26 cellular contexts compared by ENCODE assay signal in the genomic region with DNA sequence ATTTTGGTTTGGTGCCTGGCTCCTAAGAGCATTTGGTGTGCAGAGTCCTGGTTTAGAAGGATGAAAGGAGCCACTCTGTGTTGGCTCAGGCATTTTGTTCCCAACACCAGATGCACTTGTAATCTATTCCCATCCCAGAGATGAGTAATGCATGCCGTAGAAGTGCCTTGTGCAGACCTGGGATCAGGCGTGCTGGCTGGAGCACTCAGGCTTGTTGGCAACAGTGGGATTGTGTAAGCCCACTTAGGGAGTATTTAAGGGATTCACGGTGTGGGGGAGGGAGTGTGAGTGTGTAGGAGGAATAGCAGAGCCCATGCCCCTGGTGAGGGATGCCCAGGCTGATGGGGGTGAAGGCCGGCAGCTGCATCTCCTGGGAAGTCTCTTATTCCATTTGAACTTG.
DNase-seq lines count a peak whose midpoint lies in the region; ATAC-seq and TF ChIP-seq lines count a peak whose summit lies in the region.
"Had no signal": no experiment of that assay in that cellular context is flagged by ENCODE, and none has a peak within 500 bp of the region (broad histone marks: within the 10 kb centered on the region; RNA-seq: fewer than 3 reads in every experiment).

No MANE protein-coding gene starts in this region.

- H3K23ac ChIP-seq in mesenchymal stem cell (ENCODE audit: low read length in 2 of 2), result no peak overlapping the region
- no peak overlapping the region for H3K23ac ChIP-seq in neuronal stem cell (ENCODE audit: low read depth, low read length, poor library complexity)

- TF ChIP-seq CTCF in BE2C (IDR thresholded peaks at IDR 0.05; ENCODE audit: low read depth, low read length) (no peak), HEK293 (tag by site-specific recombination; IDR thresholded peaks at IDR 0.05) (no peak), cardiac fibroblast (IDR thresholded peaks at IDR 0.05; ENCODE audit: low read depth, low read length) (no peak), testis (IDR thresholded peaks at IDR 0.05) (no peak)

- H4K91ac ChIP-seq in mesenchymal stem cell (ENCODE audit: low read length) (no peak overlapping the region), neuronal stem cell (ENCODE audit: low read depth, low read length, poor library complexity) (no peak overlapping the region)

- POLR2A ChIA-PET in HEK293 (lab: Yijun Ruan, JAX), result no interaction called here

- H3K4me2 ChIP-seq in mesenchymal stem cell (ENCODE audit: low read length, poor library complexity, severe bottlenecking), result no peak overlapping the region
- H3K4me2 ChIP-seq in neuronal stem cell (ENCODE audit: insufficient read depth, low read length, poor library complexity, severe bottlenecking), result no peak overlapping the region

- H3K4me3 ChIP-seq in BE2C (ENCODE audit: low read depth, low read length) (no peak overlapping the region), HEK293 (ENCODE audit: low read depth, low read length) (no peak overlapping the region), cardiac fibroblast (replicated peaks in 1 of 2; ENCODE audit: low read depth in 2 of 2, low read length in 2 of 2) (no peak overlapping the region), mesenchymal stem cell (ENCODE audit: insufficient read depth in 1 of 2, low read depth in 1 of 2, low read length in 2 of 2) (no peak overlapping the region), testis (no peak overlapping the region), neuronal stem cell (ENCODE audit: low read length in 2 of 2) (no peak overlapping the region)
- H3K4me3 ChIP-seq: K562, Peyer's patch, thoracic aorta had no signal

- no peaks in the 10 kb centered on the region for H3K27me3 ChIP-seq in BE2C
- no peaks in the 10 kb centered on the region for H3K27me3 ChIP-seq in mesenchymal stem cell (ENCODE audit: control insufficient read depth in 1 of 2, insufficient read depth in 1 of 2, low read length in 2 of 2)
- H3K27me3 ChIP-seq in testis, result no peaks in the 10 kb centered on the region
- no peaks in the 10 kb centered on the region for H3K27me3 ChIP-seq in neuronal stem cell (ENCODE audit: control insufficient read depth in 3 of 3, insufficient read depth in 3 of 3, low read depth in 1 of 3, low read length in 3 of 3)
- H3K27me3 ChIP-seq: Peyer's patch had no signal

- H3K14ac ChIP-seq in mesenchymal stem cell (ENCODE audit: low read length in 2 of 2) (no peak overlapping the region), neuronal stem cell (ENCODE audit: low read length) (no peak overlapping the region)

- H3K36me3 ChIP-seq in BE2C, result no peaks in the 10 kb centered on the region
- H3K36me3 ChIP-seq in HEK293 (ENCODE audit: control insufficient read depth in 2 of 2, insufficient read depth in 1 of 2, low read length in 2 of 2), result no peaks in the 10 kb centered on the region
- no peaks in the 10 kb centered on the region for H3K36me3 ChIP-seq in mesenchymal stem cell (ENCODE audit: control insufficient read depth in 1 of 2, insufficient read depth in 2 of 2, low read depth in 1 of 2, low read length in 2 of 2)
- H3K36me3 ChIP-seq in testis (ENCODE audit: low read depth, missing control alignments), result no peaks in the 10 kb centered on the region
- H3K36me3 ChIP-seq in neuronal stem cell (replicated peaks in 1 of 2; ENCODE audit: control insufficient read depth in 2 of 2, insufficient read depth in 2 of 2, low read length in 2 of 2), result no peaks in the 10 kb centered on the region
- H3K36me3 ChIP-seq: Peyer's patch, thoracic aorta had no signal

- H3K9me3 ChIP-seq in BE2C (no peaks in the 10 kb centered on the region; the same call in 1 of the 2 replicates), HEK293 (ENCODE audit: control insufficient read depth, insufficient read depth, low read depth, low read length) (no peaks in the 10 kb centered on the region), mesenchymal stem cell (ENCODE audit: control insufficient read depth, low read length) (peaks cover 3% of the 10 kb centered on the region), testis (no peaks in the 10 kb centered on the region), neuronal stem cell (replicated peaks in 1 of 2; ENCODE audit: control insufficient read depth in 2 of 2, insufficient read depth in 1 of 2, low read depth in 1 of 2, low read length in 2 of 2) (no peaks in the 10 kb centered on the region)
- H3K9me3 ChIP-seq: Peyer's patch had no signal

- intact Hi-C loops in testis (cut with DNase I; ENCODE audit: low total_unique reads), result no loop called here

- H3K4ac ChIP-seq in mesenchymal stem cell (ENCODE audit: low read depth in 1 of 2, low read length in 2 of 2), result no peak overlapping the region
- H3K4ac ChIP-seq in neuronal stem cell (ENCODE audit: low read length), result no peak overlapping the region

- DNase-seq in BE2C, result peak; percentile 74
- peak; percentile 23 to 35 for DNase-seq in cardiac fibroblast (ENCODE audit: low read depth in 2 of 2)
- peak; percentile 68 for DNase-seq in mesenchymal stem cell
- no peak for DNase-seq in testis
- no peak for DNase-seq in neuronal stem cell (ENCODE audit: low spot score)
- no peak for DNase-seq in effector CD8-positive, alpha-beta T cell (lab: John Stamatoyannopoulos, UW)
- DNase-seq: ACHN; activated CD4-positive, CD25-positive, alpha-beta regulatory T cell treated with anti-CD3 and anti-CD28 coated beads, Interleukin-2, amount 50 U/mL, for 72 hours; activated CD8-positive, alpha-beta T cell treated with anti-CD3 and anti-CD28 coated beads, Interleukin-2, amount 10 ng/mL, durations not matched to agents 7 days and 5 days; activated effector memory CD4-positive, alpha-beta T cell treated with anti-CD3 and anti-CD28 coated beads, Interleukin-2, amount 50 U/mL, for 16 hours; Calu3; effector memory CD4-positive, alpha-beta T cell; erythroblast; kidney glomerular epithelial cell; mesendoderm; naive B cell; NCI-H1436 treated with DMSO at 0.1 percent for 48 hours; NCI-H526 treated with DMSO at 0.1 percent for 48 hours; Peyer's patch; retina; stimulated activated CD4-positive, alpha-beta T cell treated with anti-CD3 and anti-CD28 coated beads, Interleukin-2, amount 100 ng/mL, for 48 hours had no signal

- no peak overlapping the region for H3K18ac ChIP-seq in mesenchymal stem cell (ENCODE audit: low read depth in 1 of 2, low read length in 2 of 2)
- H3K18ac ChIP-seq in neuronal stem cell (ENCODE audit: low read length), result no peak overlapping the region

- ATAC-seq in HG03571 (IDR thresholded peaks at IDR 0.05; ENCODE audit: unreplicated experiment), result no peak
- ATAC-seq: activated CD8-positive, alpha-beta T cell treated with anti-CD3 and anti-CD28 coated beads, Interleukin-2, amount 10 ng/mL, durations not matched to agents 7 days and 5 days; K562; stimulated activated memory B cell treated with anti-CD40 and anti-IgM and Interleukin-4, amounts not matched to agents 10 μg/mL and 1 μg/mL and 100 μg/mL, for 72 hours had no signal

- CTCF ChIA-PET in HEK293 (lab: Yijun Ruan, JAX), result no interaction called here

- H3K9ac ChIP-seq in mesenchymal stem cell (ENCODE audit: low read length) (no peak overlapping the region), neuronal stem cell (ENCODE audit: low read depth, low read length, poor library complexity) (no peak overlapping the region)

- H3K79me1 ChIP-seq in mesenchymal stem cell (replicated peaks; ENCODE audit: low read length, poor library complexity, severe bottlenecking), result no peaks in the 10 kb centered on the region
- H3K79me1 ChIP-seq in neuronal stem cell (ENCODE audit: low read depth, low read length), result no peaks in the 10 kb centered on the region

- H2BK5ac ChIP-seq in mesenchymal stem cell (ENCODE audit: low read depth, low read length, poor library complexity, severe bottlenecking), result no peak overlapping the region
- H2BK5ac ChIP-seq in neuronal stem cell (ENCODE audit: low read length), result no peak overlapping the region

- H2AFZ ChIP-seq in mesenchymal stem cell (ENCODE audit: low read depth, low read length) (no peak overlapping the region), neuronal stem cell (ENCODE audit: low read length) (no peak overlapping the region)

- H2BK120ac ChIP-seq in mesenchymal stem cell (ENCODE audit: low read depth, low read length) (no peak overlapping the region), neuronal stem cell (ENCODE audit: low read depth, low read length) (no peak overlapping the region)

- H2AK5ac ChIP-seq in mesenchymal stem cell (ENCODE audit: low read length, severe bottlenecking) (no peak overlapping the region), neuronal stem cell (ENCODE audit: low read depth, low read length) (no peak overlapping the region)

- H2BK12ac ChIP-seq in mesenchymal stem cell (ENCODE audit: low read length in 2 of 2) (no peak overlapping the region), neuronal stem cell (ENCODE audit: low read length) (no peak overlapping the region)

- no peak overlapping the region for H2BK15ac ChIP-seq in mesenchymal stem cell (ENCODE audit: low read depth, poor library complexity, severe bottlenecking)
- H2BK15ac ChIP-seq in neuronal stem cell (ENCODE audit: low read length), result no peak overlapping the region

- no peak for TF ChIP-seq POLR2A in testis (IDR thresholded peaks at IDR 0.05)

- H4K8ac ChIP-seq in mesenchymal stem cell (ENCODE audit: low read length) (no peak overlapping the region), neuronal stem cell (ENCODE audit: low read depth, low read length) (no peak overlapping the region)

- peaks cover 16% of the 10 kb centered on the region for H3K4me1 ChIP-seq in BE2C
- H3K4me1 ChIP-seq in HEK293 (ENCODE audit: control insufficient read depth, insufficient read depth, low read length), result no peaks in the 10 kb centered on the region
- no peaks in the 10 kb centered on the region for H3K4me1 ChIP-seq in mesenchymal stem cell (ENCODE audit: control insufficient read depth, insufficient read depth, low read depth, low read length)
- no peaks in the 10 kb centered on the region for H3K4me1 ChIP-seq in testis
- H3K4me1 ChIP-seq in neuronal stem cell (ENCODE audit: control insufficient read depth in 2 of 2, insufficient read depth in 1 of 2, low read depth in 1 of 2, low read length in 2 of 2), result no peaks in the 10 kb centered on the region
- H3K4me1 ChIP-seq: Peyer's patch had no signal

- H3K27ac ChIP-seq in HEK293 (ENCODE audit: extremely low read depth, low read depth, low read length), result no peak overlapping the region
- H3K27ac ChIP-seq in mesenchymal stem cell (ENCODE audit: low read length, poor library complexity, severe bottlenecking), result no peak overlapping the region
- no peak overlapping the region for H3K27ac ChIP-seq in testis
- H3K27ac ChIP-seq in neuronal stem cell (replicated peaks; ENCODE audit: low read length), result no peak overlapping the region
- H3K27ac ChIP-seq: Peyer's patch, thoracic aorta had no signal

- WGBS in mesenchymal stem cell, result 58% methylated on average over 3 of the region's 4 CpGs
- 30 to 88% methylated on average over 4 of the region's 4 CpGs for WGBS in testis, 2 donors
- no CpG with 5 or more reads among the region's 4 CpGs for WGBS in neuronal stem cell (ENCODE audit: extremely low coverage in 2 of 2, insufficient read length in 2 of 2, insufficient replicate concordance in 1 of 2), 2 donors

Comparison
In these comparisons a context has a peak if more than half of its experiments do, and no peak if none do; other contexts are left out.
1. DNase-seq: peak in BE2C (single experiment), cardiac fibroblast (2 of 2) and mesenchymal stem cell (single experiment); none in testis (single experiment), neuronal stem cell (single experiment) and effector CD8-positive, alpha-beta T cell (single experiment).